In the genomic region with DNA sequence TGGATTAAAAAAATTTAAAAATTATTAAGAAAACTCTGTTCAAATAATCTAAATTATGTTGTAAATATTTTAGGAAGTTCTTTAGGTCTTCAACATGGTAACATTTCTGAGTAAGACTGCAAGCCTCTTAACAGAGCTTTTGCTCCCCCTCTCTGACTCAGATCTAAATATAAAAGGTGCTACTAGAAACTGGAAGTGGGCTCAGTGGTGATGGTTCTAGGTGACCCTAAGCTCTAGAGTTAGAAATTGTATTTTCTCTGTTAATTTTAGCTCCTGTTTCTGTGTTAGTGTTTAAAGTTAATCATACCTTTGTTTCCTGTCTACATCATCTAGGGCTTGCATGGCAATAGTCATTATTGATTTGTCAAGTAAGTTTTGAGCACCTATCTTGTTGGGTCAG, we compare ENCODE assay signal across 27 cellular contexts.
"Had no signal": no experiment of that assay in that cellular context is flagged by ENCODE, and none has a peak within 500 bp of the region (broad histone marks: within the 10 kb centered on the region; RNA-seq: fewer than 3 reads in every experiment).

No MANE protein-coding gene starts in this region.

- H3K4me2 ChIP-seq: PC-9, SK-N-SH had no signal

- H3K4me1 ChIP-seq: SJSA1 had no signal

- ATAC-seq: Panc1 had no signal

- H3K9ac ChIP-seq: SK-N-SH had no signal

- H3K4me3 ChIP-seq: PC-9, SJSA1 had no signal

- H3K27me3 ChIP-seq: SJSA1 had no signal

- DNase-seq: MM.1S, MV-4-11, NCI-H1092, NCI-H1105, NCI-H1417 treated with DMSO at 0.1 percent for 48 hours, NCI-H1436 treated with DMSO at 0.1 percent for 48 hours, NCI-H1694 treated with DMSO at 0.1 percent for 48 hours, NCI-H187 treated with DMSO at 0.1 percent for 48 hours, NCI-H2029, NCI-H2081, NCI-H2171 treated with DMSO at 0.1 percent for 48 hours, NCI-H2227 treated with DMSO at 0.1 percent for 48 hours, NCI-H345, NCI-H510A treated with DMSO at 0.1 percent for 48 hours, NCI-H524 treated with DMSO at 0.1 percent for 48 hours, NCI-H526 treated with DMSO at 0.1 percent for 48 hours, NCI-H774, PC-9, Right ventricle myocardium superior, SHP77 treated with DMSO at 0.1 percent for 48 hours, SK-N-SH, SW 1271, T-helper 1 cell had no signal

- H3K4me3 Mint-ChIP-seq: T-helper 1 cell treated with Interleukin-12 subunit alpha and Interleukin-12 subunit beta and Interleukin-4 antibody, amounts not matched to agents 30 μg/mL and 1 μg/mL, for 36 hours had no signal

- H3K36me3 ChIP-seq: SJSA1 had no signal

- H3K27ac ChIP-seq: PC-9, RWPE1, SJSA1 had no signal

- H3K9me3 ChIP-seq: SJSA1, SK-N-SH had no signal

- H3K27ac Mint-ChIP-seq: T-helper 1 cell treated with Interleukin-12 subunit alpha and Interleukin-12 subunit beta and Interleukin-4 antibody, amounts not matched to agents 30 μg/mL and 1 μg/mL, for 36 hours had no signal
